ENCODE assay signal across 8 cellular contexts in the genomic region with DNA sequence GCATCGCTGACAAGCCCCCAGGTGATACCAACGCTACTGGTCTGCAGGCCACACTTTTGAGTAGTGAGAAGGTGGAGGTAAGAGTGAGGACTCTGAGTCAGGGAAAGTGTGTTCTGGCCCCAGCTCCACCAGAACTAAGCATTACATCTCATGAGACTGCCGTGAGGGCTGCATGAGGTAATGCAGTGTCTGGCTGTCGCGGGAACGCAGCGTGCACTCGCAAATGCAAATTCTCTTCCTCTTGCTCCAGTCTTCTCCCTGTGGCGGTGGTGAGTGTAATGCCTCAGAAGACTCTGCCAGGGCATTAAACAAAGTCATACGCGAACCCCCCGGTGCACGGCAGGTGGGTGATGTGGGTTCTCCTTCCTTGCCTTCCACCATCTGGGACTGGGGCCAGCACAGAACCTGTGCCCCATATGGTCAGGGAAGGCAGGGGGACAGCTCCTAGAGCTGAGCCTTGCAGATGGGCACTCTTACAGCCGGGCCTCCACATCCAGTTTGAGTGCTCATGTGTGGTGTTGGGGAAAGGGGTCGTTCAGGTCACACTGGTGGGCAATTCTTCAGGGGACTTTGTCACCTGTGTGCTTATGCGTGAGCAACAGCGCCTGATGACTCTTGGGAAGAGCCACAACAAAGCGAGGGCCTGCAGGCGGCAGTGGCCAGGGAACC.
DNase-seq lines count a peak whose midpoint lies in the region; ATAC-seq and TF ChIP-seq lines count a peak whose summit lies in the region.

No MANE protein-coding gene starts in this region.

- H3K36me3 Mint-ChIP-seq in T-cell, result peaks cover 7% of the 10 kb centered on the region

- H3K4me3 Mint-ChIP-seq in T-cell, result no peak overlapping the region

- no peaks in the 10 kb centered on the region for H3K27me3 Mint-ChIP-seq in T-cell

- TF ChIP-seq CTCF in GM10248 (IDR thresholded peaks at IDR 0.05; ENCODE audit: control extremely low read depth, extremely low read depth, low read depth, missing control alignments), result no peak

- POLR2A ChIA-PET in GM10248 (lab: Yijun Ruan, JAX), result no interaction called here
- POLR2A ChIA-PET in T-cell (lab: Charles Lee), result no interaction called here
- POLR2A ChIA-PET in HEK293T (lab: Yijun Ruan, JAX), result no interaction called here

- peaks cover 0 to 11% (median 1%) of the 10 kb centered on the region in 3 donors for H3K4me1 Mint-ChIP-seq in T-cell

- H3K9me3 Mint-ChIP-seq in T-cell, result no peaks in the 10 kb centered on the region

- ATAC-seq in GM19438 (IDR thresholded peaks at IDR 0.05; ENCODE audit: low read depth, unreplicated experiment), result peak; percentile 48
- ATAC-seq in HG03432 (IDR thresholded peaks at IDR 0.05; ENCODE audit: unreplicated experiment), result peak; percentile 77
- ATAC-seq in T-cell (replicated peaks in 1 of 4), result no peak

- CTCF ChIA-PET in GM10248 (lab: Yijun Ruan, JAX) (interaction anchor here (1.1 to 2.5 kb wide), 4 partner anchors 9 to 412 kb away, joined by 3 to 19 read pairs (median 4); no protein-coding TSS in a partner anchor), T-cell (lab: Charles Lee) (no interaction called here), HEK293T (lab: Yijun Ruan, JAX) (no interaction called here)

- H3K27ac Mint-ChIP-seq in T-cell, result no peak overlapping the region

- DNase-seq in GM10248 (ENCODE audit: extremely low spot score), result peak; percentile 77
- DNase-seq in islet precursor cell, result peak; percentile 82
- DNase-seq in T-cell, result no peak
- DNase-seq in mucosa of gallbladder (ENCODE audit: low spot score), result no peak
- DNase-seq in NCI-H2227 (lab: John Stamatoyannopoulos, UW; ENCODE audit: unreplicated experiment), result no peak
- no peak for DNase-seq in HEK293T (ENCODE audit: extremely low spot score)

TF ChIP-seq in HEK293T, 16 proteins besides CTCF, POLR2A, EP300 and RAD21:
- no peak for TF ChIP-seq TARDBP (IDR thresholded peaks at IDR 0.05)
- TF ChIP-seq ELF4 (IDR thresholded peaks at IDR 0.05), result no peak
- TF ChIP-seq FOXA1 (IDR thresholded peaks at IDR 0.05), result no peak
- no peak for TF ChIP-seq LEF1 (IDR thresholded peaks at IDR 0.05; ENCODE audit: borderline replicate concordance)
- no peak for TF ChIP-seq CTBP1 (IDR thresholded peaks at IDR 0.05; ENCODE audit: borderline replicate concordance)
- TF ChIP-seq L3MBTL2 (conservative IDR thresholded peaks at IDR 0.05), result no peak
- TF ChIP-seq SP1 (IDR thresholded peaks at IDR 0.05), result no peak
- TF ChIP-seq FOXM1 (IDR thresholded peaks at IDR 0.05; ENCODE audit: borderline replicate concordance), result no peak
- TF ChIP-seq ZNF384 (IDR thresholded peaks at IDR 0.05), result no peak
- no peak for TF ChIP-seq HDGF (IDR thresholded peaks at IDR 0.05; ENCODE audit: borderline replicate concordance)
- TF ChIP-seq NFRKB (IDR thresholded peaks at IDR 0.05), result no peak

Comparison
In these comparisons a context has a peak if more than half of its experiments do, and no peak if none do; other contexts are left out.
1. DNase-seq: peak in GM10248 (single experiment) and islet precursor cell (single experiment); none in T-cell (0 of 34), mucosa of gallbladder (single experiment), NCI-H2227 (single experiment) and HEK293T (single experiment).
2. ATAC-seq: peak in GM19438 (single experiment) and HG03432 (single experiment); none in T-cell (0 of 4).